16 cellular contexts compared by ENCODE assay signal in the genomic region with DNA sequence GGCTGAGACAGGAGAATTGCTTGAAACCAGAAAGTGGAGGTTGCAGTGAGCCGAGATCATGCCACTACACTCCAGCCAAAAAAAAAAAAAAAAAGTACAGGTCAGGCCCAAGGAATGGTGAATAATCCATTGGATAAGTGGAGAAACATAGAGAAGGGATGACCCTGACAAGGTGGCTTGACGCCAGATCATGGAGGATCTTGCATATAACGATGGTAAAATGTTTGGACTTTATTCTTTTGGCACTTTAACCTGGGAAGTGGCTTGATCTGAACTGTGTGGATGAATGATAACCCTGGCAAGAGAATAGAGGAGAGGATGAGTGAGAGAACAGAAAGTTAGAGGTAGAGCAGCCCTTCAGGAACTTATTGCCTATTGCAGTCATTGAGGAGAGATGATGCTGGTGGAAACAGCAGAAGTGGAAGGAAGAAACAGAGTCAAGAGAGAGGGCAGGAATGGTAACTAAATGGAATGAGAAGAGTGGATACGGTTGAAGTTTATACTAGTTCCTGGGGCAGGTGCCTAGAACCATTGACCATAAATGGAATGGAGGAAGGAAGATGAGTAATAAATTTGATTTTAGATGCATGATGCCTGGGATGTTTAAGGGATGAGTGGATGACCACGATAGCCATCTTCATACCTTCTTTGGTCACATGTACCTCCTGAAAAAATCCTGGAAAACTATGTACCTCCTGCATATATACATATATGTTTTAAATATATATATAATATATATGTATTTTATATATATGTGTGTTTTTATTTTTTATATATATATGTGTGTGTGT. TPM values are rescaled to one million over a fixed set of nuclear protein-coding genes. Genes with fewer than 3 reads are reported as not detected.
A peak's percentile ranks its signal among the peaks of the same experiment; 100 is the strongest.
DNase-seq lines count a peak whose midpoint lies in the region; ATAC-seq and TF ChIP-seq lines count a peak whose summit lies in the region.
"Had no signal": no experiment of that assay in that cellular context is flagged by ENCODE, and none has a peak within 500 bp of the region (broad histone marks: within the 10 kb centered on the region; RNA-seq: fewer than 3 reads in every experiment).

No MANE protein-coding gene starts in this region.

- CTCF ChIA-PET in RWPE1 (lab: Yijun Ruan, JAX) = interaction anchor here (0.7 kb wide), 1 partner anchor 280 kb away, joined by 3 read pairs; no protein-coding TSS in a partner anchor

- no peaks in the 10 kb centered on the region for H3K27me3 Mint-ChIP-seq in T-helper 1 cell treated with Interleukin-12 subunit alpha and Interleukin-12 subunit beta and Interleukin-4 antibody, amounts not matched to agents 30 μg/mL and 1 μg/mL, for 36 hours (ENCODE audit: low read depth)
- H3K27me3 Mint-ChIP-seq in natural killer cell (ENCODE audit: low read depth in 2 of 2) = no peaks in the 10 kb centered on the region

- H3K27me3 ChIP-seq in trophoblast cell (ENCODE audit: insufficient read depth, low read length) = no peaks in the 10 kb centered on the region
- H3K27me3 ChIP-seq: tibial nerve had no signal

- ATAC-seq in HG02588 (IDR thresholded peaks at IDR 0.05; ENCODE audit: unreplicated experiment) (no peak), natural killer cell (no peak)

- H3K79me1 ChIP-seq in trophoblast cell (ENCODE audit: low read length) = no peaks in the 10 kb centered on the region

- H3K4me1 Mint-ChIP-seq in T-helper 1 cell treated with Interleukin-12 subunit alpha and Interleukin-12 subunit beta and Interleukin-4 antibody, amounts not matched to agents 30 μg/mL and 1 μg/mL, for 36 hours (ENCODE audit: low read depth) = peaks cover 17% of the 10 kb centered on the region
- peaks cover 4 to 6% of the 10 kb centered on the region in 2 donors for H3K4me1 Mint-ChIP-seq in natural killer cell
- H3K4me1 Mint-ChIP-seq: neural crest cell had no signal

- no peak overlapping the region for H3K4me3 ChIP-seq in epithelial cell of esophagus (ENCODE audit: low read length)
- H3K4me3 ChIP-seq in trophoblast cell (ENCODE audit: low read depth, low read length) = no peak overlapping the region
- H3K4me3 ChIP-seq: tibial nerve had no signal

- H2BK5ac ChIP-seq in trophoblast cell (ENCODE audit: low read depth, low read length, poor library complexity) = no peak overlapping the region

- no peak overlapping the region for H3K4me2 ChIP-seq in trophoblast cell (ENCODE audit: low read length)

- WGBS in trophoblast cell (ENCODE audit: extremely low coverage, insufficient coverage, insufficient read length) = no CpG with 5 or more reads among the region's 5 CpGs

- H3K4me1 ChIP-seq in trophoblast cell (ENCODE audit: control insufficient read depth in 1 of 2, insufficient read depth in 2 of 2, low read length in 2 of 2) = no peaks in the 10 kb centered on the region
- H3K4me1 ChIP-seq: tibial nerve had no signal

- H3K27ac ChIP-seq in RWPE1 (no peak overlapping the region), trophoblast cell (ENCODE audit: low read depth, low read length) (no peak overlapping the region)
- H3K27ac ChIP-seq: 22Rv1, HL-60, tibial nerve had no signal

- H3K4me3 Mint-ChIP-seq in T-helper 1 cell treated with Interleukin-12 subunit alpha and Interleukin-12 subunit beta and Interleukin-4 antibody, amounts not matched to agents 30 μg/mL and 1 μg/mL, for 36 hours = no peak overlapping the region
- no peak overlapping the region for H3K4me3 Mint-ChIP-seq in natural killer cell
- H3K4me3 Mint-ChIP-seq: neural crest cell had no signal

- no peak overlapping the region for H3K14ac ChIP-seq in trophoblast cell (ENCODE audit: low read length)

- H3K9ac ChIP-seq in trophoblast cell (ENCODE audit: low read length) = no peak overlapping the region

- TF ChIP-seq CTCF in RWPE1 (conservative IDR thresholded peaks at IDR 0.05; ENCODE audit: low read depth) (no peak), epithelial cell of esophagus (IDR thresholded peaks at IDR 0.05; ENCODE audit: insufficient read depth, low read depth, low read length, missing control alignments) (no peak), natural killer cell (IDR thresholded peaks at IDR 0.05) (no peak)

- no peaks in the 10 kb centered on the region for H3K9me3 ChIP-seq in trophoblast cell (ENCODE audit: insufficient read depth, low read depth, low read length)
- H3K9me3 ChIP-seq: tibial nerve had no signal

- peaks cover 56% of the 10 kb centered on the region for H3K36me3 Mint-ChIP-seq in T-helper 1 cell treated with Interleukin-12 subunit alpha and Interleukin-12 subunit beta and Interleukin-4 antibody, amounts not matched to agents 30 μg/mL and 1 μg/mL, for 36 hours (ENCODE audit: low read depth)
- H3K36me3 Mint-ChIP-seq in natural killer cell = no peaks in the 10 kb centered on the region

- no peak overlapping the region for H2AK5ac ChIP-seq in trophoblast cell (ENCODE audit: low read length)

- H2BK120ac ChIP-seq in trophoblast cell (ENCODE audit: insufficient read depth, low read length, poor library complexity) = no peak overlapping the region

- intact Hi-C loops in natural killer cell (cut with micrococcal nuclease) = no loop called here

- no peak overlapping the region for H4K12ac ChIP-seq in trophoblast cell (ENCODE audit: low read depth, low read length)

- H3K23ac ChIP-seq in trophoblast cell (ENCODE audit: low read length) = no peak overlapping the region

- no peak overlapping the region for H3K18ac ChIP-seq in trophoblast cell (ENCODE audit: low read length)

- peaks cover 4 to 7% of the 10 kb centered on the region in 2 experiments for H3K36me3 ChIP-seq in trophoblast cell (ENCODE audit: control insufficient read depth in 1 of 2, insufficient read depth in 2 of 2, low read length in 2 of 2)
- H3K36me3 ChIP-seq: tibial nerve had no signal

- no peak overlapping the region for H3K4ac ChIP-seq in trophoblast cell (ENCODE audit: low read depth, low read length)

- DNase-seq in T-helper 1 cell = no peak
- DNase-seq in RWPE1 (ENCODE audit: low spot score) = peak; percentile 83
- peak; percentile 70 for DNase-seq in epithelial cell of esophagus (ENCODE audit: low read depth)
- DNase-seq in trophoblast cell = peak; percentile 13 to 76
- no peak for DNase-seq in SK-N-DZ (ENCODE audit: low spot score)
- DNase-seq in natural killer cell = no peak
- DNase-seq: caudate nucleus, DND-41, MV-4-11, SHP77 treated with DMSO at 0.1 percent for 48 hours had no signal

- no peaks in the 10 kb centered on the region for H3K79me2 ChIP-seq in trophoblast cell (ENCODE audit: control insufficient read depth, insufficient read depth, low read length, poor library complexity)

- POLR2A ChIA-PET in RWPE1 (lab: Yijun Ruan, JAX; ENCODE audit: low non-redundant PET) = no interaction called here

- no peak overlapping the region for H4K91ac ChIP-seq in trophoblast cell (ENCODE audit: low read depth, low read length)

- no peak overlapping the region for H2AFZ ChIP-seq in trophoblast cell (ENCODE audit: insufficient read depth, low read length, poor library complexity)

- H3K27ac Mint-ChIP-seq in T-helper 1 cell treated with Interleukin-12 subunit alpha and Interleukin-12 subunit beta and Interleukin-4 antibody, amounts not matched to agents 30 μg/mL and 1 μg/mL, for 36 hours = peak overlapping the region; percentile 70
- no peak overlapping the region for H3K27ac Mint-ChIP-seq in natural killer cell

- H3K9me3 Mint-ChIP-seq in T-helper 1 cell treated with Interleukin-12 subunit alpha and Interleukin-12 subunit beta and Interleukin-4 antibody, amounts not matched to agents 30 μg/mL and 1 μg/mL, for 36 hours = no peaks in the 10 kb centered on the region
- peaks cover 0 to 2% of the 10 kb centered on the region in 2 donors for H3K9me3 Mint-ChIP-seq in natural killer cell
- H3K9me3 Mint-ChIP-seq: neural crest cell had no signal

- no peak overlapping the region for H4K8ac ChIP-seq in trophoblast cell (ENCODE audit: low read depth, low read length)

- no peak overlapping the region for H2BK12ac ChIP-seq in trophoblast cell (ENCODE audit: low read length)

RNA-seq across cellular contexts. Expression of a gene that starts 57.8 kb away (rescaled TPM):
- 15.0 and 15.9 TPM in 2 replicates for polyA plus RNA-seq in trophoblast cell (2013)
- polyA plus RNA-seq in SK-N-DZ (2014; cell fraction: cytosol; rRNA removed) = 30.4 and 32.2 TPM in 2 replicates
- 31.4 and 54.6 TPM in 2 replicates for polyA plus RNA-seq in SK-N-DZ (2014; cell fraction: nucleus; rRNA removed)
- 10 to 100 TPM in 2 of 3 donors, 1 to 10 TPM in 1; 9.9 to 15.9 (median 14.1) TPM for total RNA-seq in natural killer cell

Comparison
In these comparisons a context has a peak if more than half of its experiments do, and no peak if none do; other contexts are left out.
1. DNase-seq: peak in RWPE1 (single experiment), epithelial cell of esophagus (single experiment) and trophoblast cell (2 of 2); none in T-helper 1 cell (0 of 5), SK-N-DZ (single experiment) and natural killer cell (single experiment).